In the genomic region with DNA sequence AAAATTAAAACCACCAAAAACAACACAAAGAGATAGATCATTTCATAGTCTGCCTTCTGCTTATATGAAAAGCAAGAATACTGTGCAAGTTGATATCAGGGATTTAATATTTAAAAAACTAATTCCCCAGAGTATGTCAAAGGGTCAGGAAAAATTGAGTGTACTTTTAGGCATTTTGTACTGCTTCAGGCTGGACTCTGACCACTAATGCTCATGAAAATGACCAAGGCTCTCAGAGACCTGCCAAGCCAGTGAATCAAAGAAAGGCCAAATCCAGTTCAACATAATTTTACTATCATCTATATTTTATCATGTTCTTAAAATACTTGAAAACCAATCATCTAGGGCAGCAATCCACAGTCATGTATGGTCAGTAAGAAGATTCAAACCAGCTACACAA, we compare ENCODE assay signal across 39 cellular contexts.
"Had no signal": no experiment of that assay in that cellular context is flagged by ENCODE, and none has a peak within 500 bp of the region (broad histone marks: within the 10 kb centered on the region; RNA-seq: fewer than 3 reads in every experiment).

No MANE protein-coding gene starts in this region.

- FAIRE-seq: astrocyte, bronchial epithelial cell, TTC549 had no signal

- H3K9me3 ChIP-seq: adrenal gland, body of pancreas had no signal

- H3K4me1 ChIP-seq: adrenal gland, body of pancreas had no signal

- H3K27me3 Mint-ChIP-seq: activated B cell treated with CpG ODN at 0.5 μM for 24 hours; activated CD8-positive, alpha-beta T cell treated with anti-CD3 and anti-CD28 coated beads for 36 hours; activated naive CD8-positive, alpha-beta T cell treated with anti-CD3 and anti-CD28 coated beads for 36 hours had no signal

- H3K4me1 Mint-ChIP-seq: activated B cell treated with CpG ODN at 0.5 μM for 24 hours; activated CD4-positive, alpha-beta T cell treated with anti-CD3 and anti-CD28 coated beads, Interleukin-2, amount 10 ng/mL, durations not matched to agents 24 days and 14 days; activated naive CD8-positive, alpha-beta T cell treated with anti-CD3 and anti-CD28 coated beads for 36 hours; activated T-helper 17 cell treated with anti-CD3 and anti-CD28 coated beads, Interleukin-2, amount 50 U/mL, for 72 hours; central memory CD8-positive, alpha-beta T cell had no signal

- H3K27ac ChIP-seq: adrenal gland, body of pancreas, cardiac muscle cell, VCaP had no signal

- H3K4me3 ChIP-seq: adrenal gland, body of pancreas, cardiac muscle cell had no signal

- H3K36me3 ChIP-seq: adrenal gland, cardiac muscle cell had no signal

- ATAC-seq: activated CD8-positive, alpha-beta T cell treated with anti-CD3 and anti-CD28 coated beads for 36 hours; activated naive CD4-positive, alpha-beta T cell treated with anti-CD3 and anti-CD28 coated beads, Interleukin-2, amount 50 U/mL, for 72 hours; activated T-cell treated with anti-CD3 and anti-CD28 coated beads, Interleukin-2, amount 50 U/mL, for 4 hours; activated T-cell treated with anti-CD3 and anti-CD28 coated beads, Interleukin-2, amount 50 U/mL, for 72 hours; activated T-helper 17 cell treated with anti-CD3 and anti-CD28 coated beads, Interleukin-2, amount 50 U/mL, for 72 hours; body of pancreas had no signal

- H3K27me3 ChIP-seq: adrenal gland, body of pancreas, cardiac muscle cell had no signal

- H3K27ac Mint-ChIP-seq: activated B cell treated with CpG ODN at 0.5 μM for 24 hours; activated CD4-positive, alpha-beta memory T cell treated with anti-CD3 and anti-CD28 coated beads for 36 hours; activated CD4-positive, alpha-beta T cell treated with anti-CD3 and anti-CD28 coated beads, Interleukin-2, amount 10 ng/mL, durations not matched to agents 24 days and 14 days; activated CD8-positive, alpha-beta T cell treated with anti-CD3 and anti-CD28 coated beads for 36 hours; activated naive CD4-positive, alpha-beta T cell treated with anti-CD3 and anti-CD28 coated beads for 36 hours; activated naive CD4-positive, alpha-beta T cell treated with anti-CD3 and anti-CD28 coated beads, Interleukin-2, amount 50 U/mL, for 72 hours; activated naive CD8-positive, alpha-beta T cell treated with anti-CD3 and anti-CD28 coated beads for 36 hours; activated T-cell treated with anti-CD3 and anti-CD28 coated beads, Interleukin-2, amount 50 U/mL, for 72 hours; activated T-helper 1 cell treated with anti-CD3 and anti-CD28 coated beads, Interleukin-12 subunit alpha, Interleukin-12 subunit beta, Interleukin-2, Interleukin-4 antibody, amounts not matched to agents 30 ng/mL and 10 ng/mL and 1 ng/mL, durations not matched to agents 14 hours and 24 hours and 36 hours; activated T-helper 17 cell treated with anti-CD3 and anti-CD28 coated beads, Interleukin-2, amount 50 U/mL, for 72 hours; T-helper 1 cell treated with Interleukin-12 subunit alpha and Interleukin-12 subunit beta and Interleukin-4 antibody, amounts not matched to agents 30 μg/mL and 1 μg/mL, for 36 hours; T-helper 2 cell treated with Interferon-gamma antibody and Interleukin-4, amounts not matched to agents 5 μg/mL and 100 μg/mL, for 36 hours had no signal

- DNase-seq: activated B cell treated with CpG ODN at 0.5 μM for 24 hours; activated CD4-positive, alpha-beta memory T cell treated with anti-CD3 and anti-CD28 coated beads for 36 hours; activated CD4-positive, alpha-beta T cell treated with anti-CD3 and anti-CD28 coated beads for 4 hours; activated CD4-positive, alpha-beta T cell treated with anti-CD3 and anti-CD28 coated beads, Interleukin-2, amount 10 ng/mL, durations not matched to agents 24 days and 14 days; activated CD4-positive, alpha-beta T cell treated with anti-CD3 and anti-CD28 coated beads, Interleukin-2, amount 50 U/mL, for 1 hour; activated CD4-positive, alpha-beta T cell treated with anti-CD3 and anti-CD28 coated beads, Interleukin-2, amount 50 U/mL, for 4 hours; activated CD4-positive, CD25-positive, alpha-beta regulatory T cell treated with anti-CD3 and anti-CD28 coated beads, Interleukin-2, amount 50 U/mL, for 72 hours; activated CD8-positive, alpha-beta memory T cell treated with anti-CD3 and anti-CD28 coated beads, Interleukin-2, amount 50 U/mL, for 4 hours; activated CD8-positive, alpha-beta T cell treated with anti-CD3 and anti-CD28 coated beads for 36 hours; activated effector memory CD4-positive, alpha-beta T cell treated with anti-CD3 and anti-CD28 coated beads, Interleukin-2, amount 50 U/mL, for 16 hours; activated gamma-delta T cell treated with Interleukin-2 at 50 U/mL for 16 hours; activated naive CD4-positive, alpha-beta T cell; activated naive CD4-positive, alpha-beta T cell treated with anti-CD3 and anti-CD28 coated beads for 36 hours; activated naive CD4-positive, alpha-beta T cell treated with anti-CD3 and anti-CD28 coated beads, Interleukin-2, amount 50 U/mL, for 16 hours; activated naive CD8-positive, alpha-beta T cell treated with anti-CD3 and anti-CD28 coated beads for 36 hours; activated T-cell treated with anti-CD3 and anti-CD28 coated beads for 4 hours; activated T-cell treated with anti-CD3 and anti-CD28 coated beads, Interleukin-2, amount 50 U/mL, for 1 hour; activated T-cell treated with anti-CD3 and anti-CD28 coated beads, Interleukin-2, amount 50 U/mL, for 4 hours; activated T-cell treated with anti-CD3 and anti-CD28 coated beads, Interleukin-2, amount 50 U/mL, for 72 hours; adrenal gland; amniotic stem cell; aorta; body of pancreas; caudate nucleus; cerebellar nuclear complex; T-helper 1 cell; T-helper 2 cell; T-helper 9 cell had no signal

- H3K4me3 Mint-ChIP-seq: activated B cell treated with CpG ODN at 0.5 μM for 24 hours; activated CD4-positive, alpha-beta memory T cell treated with anti-CD3 and anti-CD28 coated beads for 36 hours; activated CD4-positive, alpha-beta T cell treated with anti-CD3 and anti-CD28 coated beads, Interleukin-2, amount 10 ng/mL, durations not matched to agents 24 days and 14 days; activated CD8-positive, alpha-beta T cell treated with anti-CD3 and anti-CD28 coated beads for 36 hours; activated naive CD4-positive, alpha-beta T cell treated with anti-CD3 and anti-CD28 coated beads for 36 hours; activated naive CD8-positive, alpha-beta T cell treated with anti-CD3 and anti-CD28 coated beads for 36 hours; activated T-cell treated with anti-CD3 and anti-CD28 coated beads, Interleukin-2, amount 50 U/mL, for 4 hours; activated T-cell treated with anti-CD3 and anti-CD28 coated beads, Interleukin-2, amount 50 U/mL, for 72 hours; activated T-helper 1 cell treated with anti-CD3 and anti-CD28 coated beads, Interleukin-12 subunit alpha, Interleukin-12 subunit beta, Interleukin-2, Interleukin-4 antibody, amounts not matched to agents 30 ng/mL and 10 ng/mL and 1 ng/mL, durations not matched to agents 14 hours and 24 hours and 36 hours; activated T-helper 17 cell treated with anti-CD3 and anti-CD28 coated beads, Interleukin-2, amount 50 U/mL, for 72 hours; central memory CD8-positive, alpha-beta T cell; T-helper 1 cell treated with Interleukin-12 subunit alpha and Interleukin-12 subunit beta and Interleukin-4 antibody, amounts not matched to agents 30 μg/mL and 1 μg/mL, for 36 hours; T-helper 2 cell treated with Interferon-gamma antibody and Interleukin-4, amounts not matched to agents 5 μg/mL and 100 μg/mL, for 36 hours had no signal
